1 cellular context compared by ENCODE assay signal in the genomic region with DNA sequence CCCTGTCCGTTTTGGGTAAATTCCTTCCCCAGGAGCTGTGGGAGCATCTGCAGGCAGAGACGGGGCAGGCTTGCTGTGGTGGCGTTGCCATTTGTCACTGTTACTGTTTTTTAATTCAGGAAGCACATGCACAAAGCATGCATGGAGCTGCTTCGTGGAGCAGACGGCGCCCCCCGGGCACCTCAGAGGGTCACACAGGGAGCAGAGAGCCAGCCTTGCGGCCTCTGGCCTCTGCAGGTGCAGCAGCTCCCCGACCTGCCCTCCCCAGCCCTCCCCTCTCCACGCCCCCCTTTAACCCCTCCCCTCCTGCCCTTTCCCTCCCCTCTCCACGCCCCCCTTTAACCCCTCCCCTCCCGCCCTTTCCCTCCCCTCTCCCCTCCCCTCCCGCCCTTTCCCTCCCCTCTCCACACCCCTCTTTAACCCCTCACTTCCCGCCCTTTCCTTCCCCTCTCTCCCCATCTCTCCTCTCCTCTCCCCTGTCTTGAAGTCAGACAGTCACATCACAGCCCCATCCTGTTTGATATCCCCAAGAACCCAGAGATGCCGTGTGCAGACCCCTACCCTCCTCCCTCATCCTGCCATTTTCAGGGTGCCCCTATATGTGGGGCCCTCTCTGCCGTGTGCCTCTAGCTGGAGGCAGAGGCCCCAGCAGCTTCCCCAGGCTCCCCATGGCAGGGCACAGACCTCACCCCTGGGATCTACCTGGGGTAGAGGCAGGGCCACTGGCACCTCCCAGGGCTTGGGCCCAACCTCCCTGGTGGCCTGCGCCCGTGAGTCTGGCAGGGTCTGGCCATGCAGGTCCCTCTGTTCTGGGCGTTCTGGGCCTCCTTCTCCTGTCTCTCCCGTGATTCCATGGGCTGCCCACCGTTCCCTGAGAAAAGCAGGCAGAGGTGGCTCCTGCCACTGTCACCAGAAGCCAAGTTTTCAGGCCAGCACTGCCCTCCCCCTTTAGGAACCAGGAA.
TF ChIP-seq lines count a peak whose summit lies in the region.

No MANE protein-coding gene starts in this region.

TF ChIP-seq in K562, 482 proteins besides CTCF, POLR2A, EP300 and RAD21 (continued from another document and continues in another):
- TF ChIP-seq, protein P1, sequence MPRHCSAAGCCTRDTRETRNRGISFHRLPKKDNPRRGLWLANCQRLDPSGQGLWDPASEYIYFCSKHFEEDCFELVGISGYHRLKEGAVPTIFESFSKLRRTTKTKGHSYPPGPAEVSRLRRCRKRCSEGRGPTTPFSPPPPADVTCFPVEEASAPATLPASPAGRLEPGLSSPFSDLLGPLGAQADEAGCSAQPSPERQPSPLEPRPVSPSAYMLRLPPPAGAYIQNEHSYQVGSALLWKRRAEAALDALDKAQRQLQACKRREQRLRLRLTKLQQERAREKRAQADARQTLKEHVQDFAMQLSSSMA (CRISPR knock-in tag; IDR thresholded peaks at IDR 0.05), result no peak
- TF ChIP-seq, protein P2, sequence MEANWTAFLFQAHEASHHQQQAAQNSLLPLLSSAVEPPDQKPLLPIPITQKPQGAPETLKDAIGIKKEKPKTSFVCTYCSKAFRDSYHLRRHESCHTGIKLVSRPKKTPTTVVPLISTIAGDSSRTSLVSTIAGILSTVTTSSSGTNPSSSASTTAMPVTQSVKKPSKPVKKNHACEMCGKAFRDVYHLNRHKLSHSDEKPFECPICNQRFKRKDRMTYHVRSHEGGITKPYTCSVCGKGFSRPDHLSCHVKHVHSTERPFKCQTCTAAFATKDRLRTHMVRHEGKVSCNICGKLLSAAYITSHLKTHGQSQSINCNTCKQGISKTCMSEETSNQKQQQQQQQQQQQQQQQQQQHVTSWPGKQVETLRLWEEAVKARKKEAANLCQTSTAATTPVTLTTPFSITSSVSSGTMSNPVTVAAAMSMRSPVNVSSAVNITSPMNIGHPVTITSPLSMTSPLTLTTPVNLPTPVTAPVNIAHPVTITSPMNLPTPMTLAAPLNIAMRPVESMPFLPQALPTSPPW (CRISPR knock-in tag; IDR thresholded peaks at IDR 0.05), result peak; percentile 88
- TF ChIP-seq SMAD3 (CRISPR knock-in tag; conservative IDR thresholded peaks at IDR 0.05) (no peak), DPF2 (IDR thresholded peaks at IDR 0.05) (no peak), NR2F6 (CRISPR knock-in tag; IDR thresholded peaks at IDR 0.05) (no peak), SETDB1 (IDR thresholded peaks at IDR 0.05; ENCODE audit: low read length) (no peak), ZFP1 (CRISPR knock-in tag; IDR thresholded peaks at IDR 0.05) (no peak), DDX20 (tag; IDR thresholded peaks at IDR 0.05; ENCODE audit: low read depth) (no peak), ZNF140 (CRISPR knock-in tag; IDR thresholded peaks at IDR 0.05) (no peak), JUN (IDR thresholded peaks at IDR 0.05; ENCODE audit: borderline replicate concordance, low read depth, low read length) (no peak), JUN (CRISPR knock-in tag; IDR thresholded peaks at IDR 0.05; ENCODE audit: borderline replicate concordance) (no peak), MBD2 (IDR thresholded peaks at IDR 0.05; ENCODE audit: borderline replicate concordance, low read depth) (peak; percentile 57), CBX8 (IDR thresholded peaks at IDR 0.05; ENCODE audit: borderline replicate concordance, extremely low read depth, low read depth, low read length, poor library complexity, severe bottlenecking) (no peak), MAZ (CRISPR knock-in tag; conservative IDR thresholded peaks at IDR 0.05 in 1 of 2, IDR thresholded peaks at IDR 0.05 in 1 of 2) (peak in 1 of 2 experiments; percentile 31; a peak in 1 of 4 replicates), C11orf30 (IDR thresholded peaks at IDR 0.05; ENCODE audit: low read depth) (no peak), FIP1L1 (IDR thresholded peaks at IDR 0.05; ENCODE audit: low read depth, low read length, poor library complexity, severe bottlenecking) (no peak), RBM22 (IDR thresholded peaks at IDR 0.05; ENCODE audit: low read depth, low read length, poor library complexity, severe bottlenecking) (no peak), ZNF586 (CRISPR knock-in tag; conservative IDR thresholded peaks at IDR 0.05) (no peak), ETV1 (tag; conservative IDR thresholded peaks at IDR 0.05; ENCODE audit: low read depth) (no peak), KDM5B (IDR thresholded peaks at IDR 0.05; ENCODE audit: insufficient replicate concordance, low read depth, low read length) (no peak), RBM17 (IDR thresholded peaks at IDR 0.05; ENCODE audit: borderline replicate concordance, low read depth, low read length) (no peak), FOSL1 (tag; conservative IDR thresholded peaks at IDR 0.05) (no peak), SIX5 (IDR thresholded peaks at IDR 0.05; ENCODE audit: borderline replicate concordance in 1 of 2, insufficient read depth in 1 of 2, low read depth in 1 of 2, low read length in 2 of 2) (no peak), TEAD4 (IDR thresholded peaks at IDR 0.05; ENCODE audit: low read length) (no peak), TEAD4 (CRISPR knock-in tag; IDR thresholded peaks at IDR 0.05; ENCODE audit: borderline replicate concordance) (peak; percentile 24; the same call in 1 of the 2 replicates), RBM39 (optimal IDR thresholded peaks at IDR 0.05; ENCODE audit: low read depth, low read length) (no peak), SAFB (IDR thresholded peaks at IDR 0.05; ENCODE audit: borderline replicate concordance, low read depth, low read length) (no peak), ZNF133 (CRISPR knock-in tag; IDR thresholded peaks at IDR 0.05) (no peak), NCOA2 (IDR thresholded peaks at IDR 0.05; ENCODE audit: partially characterized antibody in 2 of 2) (no peak), BMI1 (IDR thresholded peaks at IDR 0.05; ENCODE audit: low read length) (no peak), ZNF551 (CRISPR knock-in tag; IDR thresholded peaks at IDR 0.05) (no peak), PCBP1 (IDR thresholded peaks at IDR 0.05; ENCODE audit: low read depth, low read length, poor library complexity, severe bottlenecking) (peak; percentile 41), MCM3 (IDR thresholded peaks at IDR 0.05) (no peak), NFYB (IDR thresholded peaks at IDR 0.05; ENCODE audit: extremely low read depth, insufficient read length) (no peak), ZNF436 (CRISPR knock-in tag; IDR thresholded peaks at IDR 0.05) (no peak), CCNT2 (IDR thresholded peaks at IDR 0.05; ENCODE audit: borderline replicate concordance, extremely low read depth, insufficient read length, low read depth, low read length) (peak; percentile 20), SRSF3 (IDR thresholded peaks at IDR 0.05; ENCODE audit: insufficient read depth, low read length) (no peak), ZNF217 (CRISPR knock-in tag; IDR thresholded peaks at IDR 0.05) (no peak), ZNF785 (CRISPR knock-in tag; IDR thresholded peaks at IDR 0.05) (no peak), ILK (tag; IDR thresholded peaks at IDR 0.05; ENCODE audit: borderline replicate concordance, low read depth) (no peak)
- TF ChIP-seq, protein P3, sequence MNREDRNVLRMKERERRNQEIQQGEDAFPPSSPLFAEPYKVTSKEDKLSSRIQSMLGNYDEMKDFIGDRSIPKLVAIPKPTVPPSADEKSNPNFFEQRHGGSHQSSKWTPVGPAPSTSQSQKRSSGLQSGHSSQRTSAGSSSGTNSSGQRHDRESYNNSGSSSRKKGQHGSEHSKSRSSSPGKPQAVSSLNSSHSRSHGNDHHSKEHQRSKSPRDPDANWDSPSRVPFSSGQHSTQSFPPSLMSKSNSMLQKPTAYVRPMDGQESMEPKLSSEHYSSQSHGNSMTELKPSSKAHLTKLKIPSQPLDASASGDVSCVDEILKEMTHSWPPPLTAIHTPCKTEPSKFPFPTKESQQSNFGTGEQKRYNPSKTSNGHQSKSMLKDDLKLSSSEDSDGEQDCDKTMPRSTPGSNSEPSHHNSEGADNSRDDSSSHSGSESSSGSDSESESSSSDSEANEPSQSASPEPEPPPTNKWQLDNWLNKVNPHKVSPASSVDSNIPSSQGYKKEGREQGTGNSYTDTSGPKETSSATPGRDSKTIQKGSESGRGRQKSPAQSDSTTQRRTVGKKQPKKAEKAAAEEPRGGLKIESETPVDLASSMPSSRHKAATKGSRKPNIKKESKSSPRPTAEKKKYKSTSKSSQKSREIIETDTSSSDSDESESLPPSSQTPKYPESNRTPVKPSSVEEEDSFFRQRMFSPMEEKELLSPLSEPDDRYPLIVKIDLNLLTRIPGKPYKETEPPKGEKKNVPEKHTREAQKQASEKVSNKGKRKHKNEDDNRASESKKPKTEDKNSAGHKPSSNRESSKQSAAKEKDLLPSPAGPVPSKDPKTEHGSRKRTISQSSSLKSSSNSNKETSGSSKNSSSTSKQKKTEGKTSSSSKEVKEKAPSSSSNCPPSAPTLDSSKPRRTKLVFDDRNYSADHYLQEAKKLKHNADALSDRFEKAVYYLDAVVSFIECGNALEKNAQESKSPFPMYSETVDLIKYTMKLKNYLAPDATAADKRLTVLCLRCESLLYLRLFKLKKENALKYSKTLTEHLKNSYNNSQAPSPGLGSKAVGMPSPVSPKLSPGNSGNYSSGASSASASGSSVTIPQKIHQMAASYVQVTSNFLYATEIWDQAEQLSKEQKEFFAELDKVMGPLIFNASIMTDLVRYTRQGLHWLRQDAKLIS (CRISPR knock-in tag; IDR thresholded peaks at IDR 0.05), result no peak
- TF ChIP-seq, protein P4, sequence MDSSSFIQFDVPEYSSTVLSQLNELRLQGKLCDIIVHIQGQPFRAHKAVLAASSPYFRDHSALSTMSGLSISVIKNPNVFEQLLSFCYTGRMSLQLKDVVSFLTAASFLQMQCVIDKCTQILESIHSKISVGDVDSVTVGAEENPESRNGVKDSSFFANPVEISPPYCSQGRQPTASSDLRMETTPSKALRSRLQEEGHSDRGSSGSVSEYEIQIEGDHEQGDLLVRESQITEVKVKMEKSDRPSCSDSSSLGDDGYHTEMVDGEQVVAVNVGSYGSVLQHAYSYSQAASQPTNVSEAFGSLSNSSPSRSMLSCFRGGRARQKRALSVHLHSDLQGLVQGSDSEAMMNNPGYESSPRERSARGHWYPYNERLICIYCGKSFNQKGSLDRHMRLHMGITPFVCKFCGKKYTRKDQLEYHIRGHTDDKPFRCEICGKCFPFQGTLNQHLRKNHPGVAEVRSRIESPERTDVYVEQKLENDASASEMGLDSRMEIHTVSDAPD (CRISPR knock-in tag; IDR thresholded peaks at IDR 0.05), result no peak
- TF ChIP-seq, protein P5, sequence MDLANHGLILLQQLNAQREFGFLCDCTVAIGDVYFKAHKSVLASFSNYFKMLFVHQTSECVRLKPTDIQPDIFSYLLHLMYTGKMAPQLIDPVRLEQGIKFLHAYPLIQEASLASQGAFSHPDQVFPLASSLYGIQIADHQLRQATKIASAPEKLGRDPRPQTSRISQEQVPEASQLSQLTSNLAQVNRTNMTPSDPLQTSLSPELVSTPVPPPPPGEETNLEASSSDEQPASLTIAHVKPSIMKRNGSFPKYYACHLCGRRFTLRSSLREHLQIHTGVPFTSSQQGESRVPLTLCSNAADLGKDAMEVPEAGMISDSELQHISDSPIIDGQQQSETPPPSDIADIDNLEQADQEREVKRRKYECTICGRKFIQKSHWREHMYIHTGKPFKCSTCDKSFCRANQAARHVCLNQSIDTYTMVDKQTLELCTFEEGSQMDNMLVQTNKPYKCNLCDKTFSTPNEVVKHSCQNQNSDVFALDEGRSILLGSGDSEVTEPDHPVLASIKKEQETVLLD (IDR thresholded peaks at IDR 0.05), result 0 out of 2 replicates have a peak, but pooled peaks have one; percentile 25
- TF ChIP-seq, protein P6, sequence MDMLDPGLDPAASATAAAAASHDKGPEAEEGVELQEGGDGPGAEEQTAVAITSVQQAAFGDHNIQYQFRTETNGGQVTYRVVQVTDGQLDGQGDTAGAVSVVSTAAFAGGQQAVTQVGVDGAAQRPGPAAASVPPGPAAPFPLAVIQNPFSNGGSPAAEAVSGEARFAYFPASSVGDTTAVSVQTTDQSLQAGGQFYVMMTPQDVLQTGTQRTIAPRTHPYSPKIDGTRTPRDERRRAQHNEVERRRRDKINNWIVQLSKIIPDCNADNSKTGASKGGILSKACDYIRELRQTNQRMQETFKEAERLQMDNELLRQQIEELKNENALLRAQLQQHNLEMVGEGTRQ (CRISPR knock-in tag; IDR thresholded peaks at IDR 0.05), result no peak
- TF ChIP-seq, protein P7, sequence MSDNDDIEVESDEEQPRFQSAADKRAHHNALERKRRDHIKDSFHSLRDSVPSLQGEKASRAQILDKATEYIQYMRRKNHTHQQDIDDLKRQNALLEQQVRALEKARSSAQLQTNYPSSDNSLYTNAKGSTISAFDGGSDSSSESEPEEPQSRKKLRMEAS (CRISPR knock-in tag; IDR thresholded peaks at IDR 0.05), result peak; percentile 68
- TF ChIP-seq, protein P8, sequence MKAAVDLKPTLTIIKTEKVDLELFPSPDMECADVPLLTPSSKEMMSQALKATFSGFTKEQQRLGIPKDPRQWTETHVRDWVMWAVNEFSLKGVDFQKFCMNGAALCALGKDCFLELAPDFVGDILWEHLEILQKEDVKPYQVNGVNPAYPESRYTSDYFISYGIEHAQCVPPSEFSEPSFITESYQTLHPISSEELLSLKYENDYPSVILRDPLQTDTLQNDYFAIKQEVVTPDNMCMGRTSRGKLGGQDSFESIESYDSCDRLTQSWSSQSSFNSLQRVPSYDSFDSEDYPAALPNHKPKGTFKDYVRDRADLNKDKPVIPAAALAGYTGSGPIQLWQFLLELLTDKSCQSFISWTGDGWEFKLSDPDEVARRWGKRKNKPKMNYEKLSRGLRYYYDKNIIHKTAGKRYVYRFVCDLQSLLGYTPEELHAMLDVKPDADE (conservative IDR thresholded peaks at IDR 0.05; ENCODE audit: control insufficient read depth, low read depth, low read length), result no peak
- TF ChIP-seq, protein P9, sequence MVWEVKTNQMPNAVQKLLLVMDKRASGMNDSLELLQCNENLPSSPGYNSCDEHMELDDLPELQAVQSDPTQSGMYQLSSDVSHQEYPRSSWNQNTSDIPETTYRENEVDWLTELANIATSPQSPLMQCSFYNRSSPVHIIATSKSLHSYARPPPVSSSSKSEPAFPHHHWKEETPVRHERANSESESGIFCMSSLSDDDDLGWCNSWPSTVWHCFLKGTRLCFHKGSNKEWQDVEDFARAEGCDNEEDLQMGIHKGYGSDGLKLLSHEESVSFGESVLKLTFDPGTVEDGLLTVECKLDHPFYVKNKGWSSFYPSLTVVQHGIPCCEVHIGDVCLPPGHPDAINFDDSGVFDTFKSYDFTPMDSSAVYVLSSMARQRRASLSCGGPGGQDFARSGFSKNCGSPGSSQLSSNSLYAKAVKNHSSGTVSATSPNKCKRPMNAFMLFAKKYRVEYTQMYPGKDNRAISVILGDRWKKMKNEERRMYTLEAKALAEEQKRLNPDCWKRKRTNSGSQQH (CRISPR knock-in tag; IDR thresholded peaks at IDR 0.05), result no peak
- TF ChIP-seq, protein P10, sequence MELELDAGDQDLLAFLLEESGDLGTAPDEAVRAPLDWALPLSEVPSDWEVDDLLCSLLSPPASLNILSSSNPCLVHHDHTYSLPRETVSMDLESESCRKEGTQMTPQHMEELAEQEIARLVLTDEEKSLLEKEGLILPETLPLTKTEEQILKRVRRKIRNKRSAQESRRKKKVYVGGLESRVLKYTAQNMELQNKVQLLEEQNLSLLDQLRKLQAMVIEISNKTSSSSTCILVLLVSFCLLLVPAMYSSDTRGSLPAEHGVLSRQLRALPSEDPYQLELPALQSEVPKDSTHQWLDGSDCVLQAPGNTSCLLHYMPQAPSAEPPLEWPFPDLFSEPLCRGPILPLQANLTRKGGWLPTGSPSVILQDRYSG (tag; conservative IDR thresholded peaks at IDR 0.05; ENCODE audit: low read depth), result no peak
- TF ChIP-seq, protein P11, sequence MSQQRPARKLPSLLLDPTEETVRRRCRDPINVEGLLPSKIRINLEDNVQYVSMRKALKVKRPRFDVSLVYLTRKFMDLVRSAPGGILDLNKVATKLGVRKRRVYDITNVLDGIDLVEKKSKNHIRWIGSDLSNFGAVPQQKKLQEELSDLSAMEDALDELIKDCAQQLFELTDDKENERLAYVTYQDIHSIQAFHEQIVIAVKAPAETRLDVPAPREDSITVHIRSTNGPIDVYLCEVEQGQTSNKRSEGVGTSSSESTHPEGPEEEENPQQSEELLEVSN (IDR thresholded peaks at IDR 0.05; ENCODE audit: borderline replicate concordance in 1 of 2, extremely low read depth in 1 of 2, insufficient read depth in 1 of 2, insufficient read length in 1 of 2, low read depth in 1 of 2, low read length in 1 of 2, poor library complexity in 1 of 2, severe bottlenecking in 1 of 2), result peak in 1 of 2 experiments; percentile 39
